In genomic region chr7:2040893-2041270, GRCh38 we compare ENCODE assay signal across 18 cellular contexts.
DNase-seq lines count a peak whose midpoint lies in the region; ATAC-seq and TF ChIP-seq lines count a peak whose summit lies in the region.
"Had no signal": no experiment of that assay in that cellular context is flagged by ENCODE, and none has a peak within 500 bp of the region (broad histone marks: within the 10 kb centered on the region; RNA-seq: fewer than 3 reads in every experiment).

No MANE protein-coding gene starts in this region.

- H3K27me3 ChIP-seq in neuronal stem cell (ENCODE audit: control insufficient read depth in 3 of 3, insufficient read depth in 3 of 3, low read depth in 1 of 3, low read length in 3 of 3) = peaks cover 0 to 2% (median 0%) of the 10 kb centered on the region in 3 experiments

- H3K4me3 Mint-ChIP-seq in activated CD4-positive, alpha-beta T cell treated with anti-CD3 and anti-CD28 coated beads for 36 hours = no peak overlapping the region
- no peak overlapping the region for H3K4me3 Mint-ChIP-seq in activated CD4-positive, alpha-beta T cell treated with anti-CD3 and anti-CD28 coated beads, Interleukin-2, amount 10 ng/mL, durations not matched to agents 24 days and 14 days
- H3K4me3 Mint-ChIP-seq in IgD-negative memory B cell = peak overlapping the region in 2 of 4 donors; percentile 31 to 41
- H3K4me3 Mint-ChIP-seq in activated naive CD8-positive, alpha-beta T cell treated with anti-CD3 and anti-CD28 coated beads, Interleukin-2, amount 50 U/mL, for 24 hours = no peak overlapping the region
- no peak overlapping the region for H3K4me3 Mint-ChIP-seq in T-helper 2 cell treated with Interferon-gamma antibody and Interleukin-4, amounts not matched to agents 5 μg/mL and 100 μg/mL, for 36 hours

- no peak for TF ChIP-seq CTCF in GM20000 (IDR thresholded peaks at IDR 0.05; ENCODE audit: extremely low read depth, missing control alignments)

- no peak overlapping the region for H3K4me3 ChIP-seq in neuronal stem cell (ENCODE audit: low read length in 2 of 2)
- H3K4me3 ChIP-seq: A549 had no signal

- no CpG with 5 or more reads among the region's 6 CpGs for WGBS in neuronal stem cell (ENCODE audit: extremely low coverage in 2 of 2, insufficient read length in 2 of 2, insufficient replicate concordance in 1 of 2), 2 donors

- no peak overlapping the region for H2BK5ac ChIP-seq in neuronal stem cell (ENCODE audit: low read length)

- POLR2A ChIA-PET in activated CD4-positive, alpha-beta T cell treated with anti-CD3 and anti-CD28 coated beads for 36 hours (lab: Charles Lee) = interaction anchor here (0.7 kb wide), 1 partner anchor 9 kb away, joined by 3 read pairs; no protein-coding TSS in a partner anchor

- H3K9me3 ChIP-seq in neuronal stem cell (replicated peaks in 1 of 2; ENCODE audit: control insufficient read depth in 2 of 2, insufficient read depth in 1 of 2, low read depth in 1 of 2, low read length in 2 of 2) = peaks cover 9 to 22% of the 10 kb centered on the region in 2 donors
- H3K9me3 ChIP-seq: A549 had no signal

- DNase-seq in activated CD4-positive, alpha-beta T cell treated with anti-CD3 and anti-CD28 coated beads for 36 hours = peak; percentile 52
- no peak for DNase-seq in activated CD4-positive, alpha-beta T cell treated with anti-CD3 and anti-CD28 coated beads, Interleukin-2, amount 10 ng/mL, durations not matched to agents 24 days and 14 days
- DNase-seq in activated naive CD8-positive, alpha-beta T cell treated with anti-CD3 and anti-CD28 coated beads, Interleukin-2, amount 50 U/mL, for 24 hours = peak; percentile 21
- no peak for DNase-seq in neuronal stem cell (ENCODE audit: low spot score)
- DNase-seq in T-helper 2 cell treated with Interferon-gamma antibody and Interleukin-4, amounts not matched to agents 5 μg/mL and 100 μg/mL, for 36 hours (ENCODE audit: low spot score) = no peak
- no peak for DNase-seq in GM20000 (ENCODE audit: low spot score)
- DNase-seq: amniotic stem cell; dermis blood vessel endothelial cell; DMS 273 treated with DMSO at 0.1 percent for 48 hours; NCI-H1105; NCI-H524; stimulated activated CD4-positive, alpha-beta T cell treated with anti-CD3 and anti-CD28 coated beads, Interleukin-15, amount 100 ng/mL, for 24 hours; T-helper 9 cell; trophoblast cell had no signal

- H4K8ac ChIP-seq in neuronal stem cell (ENCODE audit: low read depth, low read length) = no peak overlapping the region

- H3K18ac ChIP-seq in neuronal stem cell (ENCODE audit: low read length) = no peak overlapping the region

- peak; percentile 54 for ATAC-seq in activated CD4-positive, alpha-beta T cell treated with anti-CD3 and anti-CD28 coated beads for 36 hours
- peak; percentile 53 for ATAC-seq in activated naive CD8-positive, alpha-beta T cell treated with anti-CD3 and anti-CD28 coated beads, Interleukin-2, amount 50 U/mL, for 24 hours
- no peak for ATAC-seq in GM21576 (IDR thresholded peaks at IDR 0.05; ENCODE audit: unreplicated experiment)
- ATAC-seq: A549 had no signal

- no peak overlapping the region for H4K91ac ChIP-seq in neuronal stem cell (ENCODE audit: low read depth, low read length, poor library complexity)

- H3K9me3 Mint-ChIP-seq in activated CD4-positive, alpha-beta T cell treated with anti-CD3 and anti-CD28 coated beads for 36 hours (ENCODE audit: low read depth) = no peaks in the 10 kb centered on the region
- no peaks in the 10 kb centered on the region for H3K9me3 Mint-ChIP-seq in activated CD4-positive, alpha-beta T cell treated with anti-CD3 and anti-CD28 coated beads, Interleukin-2, amount 10 ng/mL, durations not matched to agents 24 days and 14 days
- no peaks in the 10 kb centered on the region for H3K9me3 Mint-ChIP-seq in IgD-negative memory B cell
- H3K9me3 Mint-ChIP-seq in activated naive CD8-positive, alpha-beta T cell treated with anti-CD3 and anti-CD28 coated beads, Interleukin-2, amount 50 U/mL, for 24 hours = no peaks in the 10 kb centered on the region
- H3K9me3 Mint-ChIP-seq in T-helper 2 cell treated with Interferon-gamma antibody and Interleukin-4, amounts not matched to agents 5 μg/mL and 100 μg/mL, for 36 hours = no peaks in the 10 kb centered on the region

- peak overlapping the region; percentile 16 for H3K23ac ChIP-seq in neuronal stem cell (ENCODE audit: low read depth, low read length, poor library complexity)

- no peak overlapping the region for H3K4ac ChIP-seq in neuronal stem cell (ENCODE audit: low read length)

- H3K36me3 Mint-ChIP-seq in activated CD4-positive, alpha-beta T cell treated with anti-CD3 and anti-CD28 coated beads for 36 hours (ENCODE audit: low read depth) = peaks cover 5% of the 10 kb centered on the region
- peaks cover 11% of the 10 kb centered on the region for H3K36me3 Mint-ChIP-seq in activated CD4-positive, alpha-beta T cell treated with anti-CD3 and anti-CD28 coated beads, Interleukin-2, amount 10 ng/mL, durations not matched to agents 24 days and 14 days (ENCODE audit: low read depth)
- peaks cover 6% of the 10 kb centered on the region for H3K36me3 Mint-ChIP-seq in IgD-negative memory B cell
- peaks cover 9% of the 10 kb centered on the region for H3K36me3 Mint-ChIP-seq in activated naive CD8-positive, alpha-beta T cell treated with anti-CD3 and anti-CD28 coated beads, Interleukin-2, amount 50 U/mL, for 24 hours (ENCODE audit: low read depth)
- peaks cover 11% of the 10 kb centered on the region for H3K36me3 Mint-ChIP-seq in T-helper 2 cell treated with Interferon-gamma antibody and Interleukin-4, amounts not matched to agents 5 μg/mL and 100 μg/mL, for 36 hours (ENCODE audit: low read depth)

- intact Hi-C loops in activated CD4-positive, alpha-beta T cell treated with anti-CD3 and anti-CD28 coated beads for 36 hours (cut with DNase I, micrococcal nuclease) = no loop called here
- intact Hi-C loops in activated CD4-positive, alpha-beta T cell treated with anti-CD3 and anti-CD28 coated beads, Interleukin-2, amount 10 ng/mL, durations not matched to agents 24 days and 14 days (cut with micrococcal nuclease) = no loop called here

- peaks cover 55% of the 10 kb centered on the region for H3K4me1 Mint-ChIP-seq in activated CD4-positive, alpha-beta T cell treated with anti-CD3 and anti-CD28 coated beads for 36 hours
- H3K4me1 Mint-ChIP-seq in activated CD4-positive, alpha-beta T cell treated with anti-CD3 and anti-CD28 coated beads, Interleukin-2, amount 10 ng/mL, durations not matched to agents 24 days and 14 days = peaks cover 44% of the 10 kb centered on the region
- peaks cover 25 to 33% (median 32%) of the 10 kb centered on the region in 3 donors for H3K4me1 Mint-ChIP-seq in IgD-negative memory B cell
- H3K4me1 Mint-ChIP-seq in activated naive CD8-positive, alpha-beta T cell treated with anti-CD3 and anti-CD28 coated beads, Interleukin-2, amount 50 U/mL, for 24 hours = peaks cover 54% of the 10 kb centered on the region
- peaks cover 41% of the 10 kb centered on the region for H3K4me1 Mint-ChIP-seq in T-helper 2 cell treated with Interferon-gamma antibody and Interleukin-4, amounts not matched to agents 5 μg/mL and 100 μg/mL, for 36 hours (ENCODE audit: low read depth)

- H2BK120ac ChIP-seq in neuronal stem cell (ENCODE audit: low read depth, low read length) = no peak overlapping the region

- no peak overlapping the region for H3K4me2 ChIP-seq in neuronal stem cell (ENCODE audit: insufficient read depth, low read length, poor library complexity, severe bottlenecking)
- H3K4me2 ChIP-seq: A549 had no signal

- no peak overlapping the region for H2BK15ac ChIP-seq in neuronal stem cell (ENCODE audit: low read length)

- no peak overlapping the region for H3K9ac ChIP-seq in neuronal stem cell (ENCODE audit: low read depth, low read length, poor library complexity)
- H3K9ac ChIP-seq: parathyroid adenoma had no signal

- H3K27me3 Mint-ChIP-seq in activated CD4-positive, alpha-beta T cell treated with anti-CD3 and anti-CD28 coated beads for 36 hours = no peaks in the 10 kb centered on the region
- peaks cover 3% of the 10 kb centered on the region for H3K27me3 Mint-ChIP-seq in activated CD4-positive, alpha-beta T cell treated with anti-CD3 and anti-CD28 coated beads, Interleukin-2, amount 10 ng/mL, durations not matched to agents 24 days and 14 days
- no peaks in the 10 kb centered on the region for H3K27me3 Mint-ChIP-seq in IgD-negative memory B cell
- no peaks in the 10 kb centered on the region for H3K27me3 Mint-ChIP-seq in activated naive CD8-positive, alpha-beta T cell treated with anti-CD3 and anti-CD28 coated beads, Interleukin-2, amount 50 U/mL, for 24 hours
- H3K27me3 Mint-ChIP-seq in T-helper 2 cell treated with Interferon-gamma antibody and Interleukin-4, amounts not matched to agents 5 μg/mL and 100 μg/mL, for 36 hours (ENCODE audit: low read depth) = no peaks in the 10 kb centered on the region

- H2AK5ac ChIP-seq in neuronal stem cell (ENCODE audit: low read depth, low read length) = no peak overlapping the region

- CTCF ChIA-PET in activated CD4-positive, alpha-beta T cell treated with anti-CD3 and anti-CD28 coated beads for 36 hours (lab: Charles Lee) = interaction anchor here (0.7 to 1.3 kb wide), 4 partner anchors 12 to 670 kb away, joined by 3 read pairs; no protein-coding TSS in a partner anchor

- peaks cover 7% of the 10 kb centered on the region in 2 donors for H3K36me3 ChIP-seq in neuronal stem cell (replicated peaks in 1 of 2; ENCODE audit: control insufficient read depth in 2 of 2, insufficient read depth in 2 of 2, low read length in 2 of 2)

- H3K27ac Mint-ChIP-seq in activated CD4-positive, alpha-beta T cell treated with anti-CD3 and anti-CD28 coated beads for 36 hours = no peak overlapping the region
- no peak overlapping the region for H3K27ac Mint-ChIP-seq in activated CD4-positive, alpha-beta T cell treated with anti-CD3 and anti-CD28 coated beads, Interleukin-2, amount 10 ng/mL, durations not matched to agents 24 days and 14 days
- H3K27ac Mint-ChIP-seq in IgD-negative memory B cell = peak overlapping the region in 2 of 3 donors; percentile 14 to 86
- H3K27ac Mint-ChIP-seq in activated naive CD8-positive, alpha-beta T cell treated with anti-CD3 and anti-CD28 coated beads, Interleukin-2, amount 50 U/mL, for 24 hours = no peak overlapping the region
- H3K27ac Mint-ChIP-seq in T-helper 2 cell treated with Interferon-gamma antibody and Interleukin-4, amounts not matched to agents 5 μg/mL and 100 μg/mL, for 36 hours = no peak overlapping the region

- H3K79me1 ChIP-seq in neuronal stem cell (ENCODE audit: low read depth, low read length) = no peaks in the 10 kb centered on the region

- no peak overlapping the region for H3K14ac ChIP-seq in neuronal stem cell (ENCODE audit: low read length)

- peaks cover 0 to 15% of the 10 kb centered on the region in 2 donors for H3K4me1 ChIP-seq in neuronal stem cell (ENCODE audit: control insufficient read depth in 2 of 2, insufficient read depth in 1 of 2, low read depth in 1 of 2, low read length in 2 of 2)
- H3K4me1 ChIP-seq: A549, parathyroid adenoma had no signal

- H2AFZ ChIP-seq in neuronal stem cell (ENCODE audit: low read length) = no peak overlapping the region
- H2AFZ ChIP-seq: parathyroid adenoma had no signal

- no peak overlapping the region for H3K27ac ChIP-seq in neuronal stem cell (replicated peaks; ENCODE audit: low read length)
- H3K27ac ChIP-seq: A549, parathyroid adenoma had no signal

- no peak overlapping the region for H2BK12ac ChIP-seq in neuronal stem cell (ENCODE audit: low read length)

Comparison
In these comparisons a context has a peak if more than half of its experiments do, and no peak if none do; other contexts are left out.
1. DNase-seq: peak in activated CD4-positive, alpha-beta T cell treated with anti-CD3 and anti-CD28 coated beads for 36 hours (single experiment) and activated naive CD8-positive, alpha-beta T cell treated with anti-CD3 and anti-CD28 coated beads, Interleukin-2, amount 50 U/mL, for 24 hours (single experiment); none in activated CD4-positive, alpha-beta T cell treated with anti-CD3 and anti-CD28 coated beads, Interleukin-2, amount 10 ng/mL, durations not matched to agents 24 days and 14 days (single experiment), neuronal stem cell (single experiment), T-helper 2 cell treated with Interferon-gamma antibody and Interleukin-4, amounts not matched to agents 5 μg/mL and 100 μg/mL, for 36 hours (single experiment) and GM20000 (single experiment).
2. H3K27ac Mint-ChIP-seq: peak in IgD-negative memory B cell (2 of 3); none in activated CD4-positive, alpha-beta T cell treated with anti-CD3 and anti-CD28 coated beads for 36 hours (single experiment), activated CD4-positive, alpha-beta T cell treated with anti-CD3 and anti-CD28 coated beads, Interleukin-2, amount 10 ng/mL, durations not matched to agents 24 days and 14 days (single experiment), activated naive CD8-positive, alpha-beta T cell treated with anti-CD3 and anti-CD28 coated beads, Interleukin-2, amount 50 U/mL, for 24 hours (single experiment) and T-helper 2 cell treated with Interferon-gamma antibody and Interleukin-4, amounts not matched to agents 5 μg/mL and 100 μg/mL, for 36 hours (single experiment).